Comparison of ENCODE assay signal across 13 cellular contexts in the genomic region with DNA sequence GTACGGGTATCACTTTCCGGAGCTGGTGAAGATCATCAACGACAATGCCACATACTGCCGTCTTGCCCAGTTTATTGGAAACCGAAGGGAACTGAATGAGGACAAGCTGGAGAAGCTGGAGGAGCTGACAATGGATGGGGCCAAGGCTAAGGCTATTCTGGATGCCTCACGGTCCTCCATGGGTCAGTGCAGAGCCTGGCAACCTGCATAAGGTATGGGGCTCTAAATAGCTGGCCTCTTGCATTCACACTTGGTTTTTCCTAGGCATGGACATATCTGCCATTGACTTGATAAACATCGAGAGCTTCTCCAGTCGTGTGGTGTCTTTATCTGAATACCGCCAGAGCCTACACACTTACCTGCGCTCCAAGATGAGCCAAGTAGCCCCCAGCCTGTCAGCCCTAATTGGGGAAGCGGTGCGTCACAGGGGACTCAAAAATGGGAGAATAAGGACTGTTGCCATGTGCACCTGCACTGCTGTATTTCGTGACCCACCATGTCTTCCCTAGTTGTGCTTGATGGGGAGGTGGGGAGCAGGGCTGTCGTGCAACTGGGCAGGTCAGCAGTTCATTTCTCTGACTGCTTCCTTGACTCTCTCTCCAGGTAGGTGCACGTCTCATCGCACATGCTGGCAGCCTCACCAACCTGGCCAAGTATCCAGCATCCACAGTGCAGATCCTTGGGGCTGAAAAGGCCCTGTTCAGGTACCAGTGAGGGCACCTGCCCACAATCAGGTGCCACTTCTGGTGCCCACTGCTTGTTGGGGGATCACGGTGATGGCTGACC. TPM values are rescaled to one million over a fixed set of nuclear protein-coding genes. Genes with fewer than 3 reads are reported as not detected.
DNase-seq lines count a peak whose midpoint lies in the region; ATAC-seq and TF ChIP-seq lines count a peak whose summit lies in the region.
"Had no signal": no experiment of that assay in that cellular context is flagged by ENCODE, and none has a peak within 500 bp of the region (broad histone marks: within the 10 kb centered on the region; RNA-seq: fewer than 3 reads in every experiment).

No MANE protein-coding gene starts in this region.

- BruUV-seq in Caco-2 (replicated peaks; lab: Mats Ljungman, UMichigan) (no TSS peak), PC-3 (replicated peaks; lab: Mats Ljungman, UMichigan) (no TSS peak)

- H3K36me3 ChIP-seq in BLaER1 treated with 17β-estradiol and CSF1 and Interleukin-3, amounts not matched to agents 10 nM and 100 nM: peaks cover 66 to 77% (median 76%) of the 10 kb centered on the region in 11 experiments
- H3K36me3 ChIP-seq in Caco-2 (ENCODE audit: control insufficient read depth, insufficient read depth, low read length): peaks cover 23% of the 10 kb centered on the region
- H3K36me3 ChIP-seq in PC-3 (ENCODE audit: low read depth, low read length): peaks cover 73% of the 10 kb centered on the region
- peaks cover 66% of the 10 kb centered on the region for H3K36me3 ChIP-seq in endodermal cell (ENCODE audit: control insufficient read depth, insufficient read depth, low read length)
- H3K36me3 ChIP-seq in adrenal gland (replicated peaks in 1 of 2): peaks cover 0 to 67% of the 10 kb centered on the region in 2 donors

- H3K27ac ChIP-seq in BLaER1 treated with 17β-estradiol and CSF1 and Interleukin-3, amounts not matched to agents 10 nM and 100 nM: no peak overlapping the region
- H3K27ac ChIP-seq in PC-3 (ENCODE audit: low read length): no peak overlapping the region
- no peak overlapping the region for H3K27ac ChIP-seq in endodermal cell (ENCODE audit: low read depth, low read length)
- H3K27ac ChIP-seq in adrenal gland: no peak overlapping the region
- H3K27ac ChIP-seq: HL-60, transverse colon had no signal

- H3K9me2 ChIP-seq in PC-3 (replicated peaks; ENCODE audit: low read length): no peaks in the 10 kb centered on the region

- peaks cover 37 to 81% (median 79%) of the 10 kb centered on the region in 11 experiments; a peak in 21 of 22 replicates for H4K20me1 ChIP-seq in BLaER1 treated with 17β-estradiol and CSF1 and Interleukin-3, amounts not matched to agents 10 nM and 100 nM
- peaks cover 70% of the 10 kb centered on the region for H4K20me1 ChIP-seq in PC-3 (ENCODE audit: low read length)

- no peak for DNase-seq in Caco-2
- no peak for DNase-seq in PC-3
- no peak for DNase-seq in endodermal cell
- no peak for DNase-seq in adrenal gland
- no peak for DNase-seq in inferior parietal cortex (ENCODE audit: extremely low spot score)
- DNase-seq: activated CD4-positive, alpha-beta T cell treated with anti-CD3 and anti-CD28 coated beads, Interleukin-2, amount 50 U/mL, for 1 hour; DMS 273 treated with DMSO at 0.1 percent for 48 hours; MV-4-11; transverse colon had no signal

- H3K36me3 Mint-ChIP-seq in Caco-2 (ENCODE audit: insufficient read depth, unreplicated experiment): peaks cover 91% of the 10 kb centered on the region
- peaks cover 72% of the 10 kb centered on the region for H3K36me3 Mint-ChIP-seq in endodermal cell (ENCODE audit: low read depth)

- TF ChIP-seq CTCF in Caco-2 (IDR thresholded peaks at IDR 0.05; ENCODE audit: insufficient read depth in 1 of 2, low read depth in 1 of 2, low read length in 1 of 2, severe bottlenecking in 1 of 2, unreplicated experiment in 1 of 2) (no peak), PC-3 (conservative IDR thresholded peaks at IDR 0.05; ENCODE audit: low read depth, low read length) (no peak), endodermal cell (conservative IDR thresholded peaks at IDR 0.05) (no peak), adrenal gland (IDR thresholded peaks at IDR 0.05) (no peak)

- peak overlapping the region in 8 of 10 experiments; percentile 84 to 100 (median 94); a peak in 15 of 20 replicates for H3K4me3 ChIP-seq in BLaER1 treated with 17β-estradiol and CSF1 and Interleukin-3, amounts not matched to agents 10 nM and 100 nM
- no peak overlapping the region for H3K4me3 ChIP-seq in Caco-2 (ENCODE audit: low read depth, low read length)
- H3K4me3 ChIP-seq in PC-3 (ENCODE audit: low read length): peak overlapping the region; percentile 97; the same call in 1 of the 2 replicates
- H3K4me3 ChIP-seq in endodermal cell (ENCODE audit: low read length): peak overlapping the region; percentile 97
- no peak overlapping the region for H3K4me3 ChIP-seq in adrenal gland
- H3K4me3 ChIP-seq: transverse colon had no signal

- no peaks in the 10 kb centered on the region for H3K27me3 ChIP-seq in BLaER1 treated with 17β-estradiol and CSF1 and Interleukin-3, amounts not matched to agents 10 nM and 100 nM
- H3K27me3 ChIP-seq in Caco-2 (replicated peaks; ENCODE audit: control insufficient read depth, insufficient read depth, low read length) (no peaks in the 10 kb centered on the region), PC-3 (ENCODE audit: low read length) (no peaks in the 10 kb centered on the region), endodermal cell (ENCODE audit: control insufficient read depth, insufficient read depth, low read length, poor library complexity, severe bottlenecking) (no peaks in the 10 kb centered on the region), adrenal gland (no peaks in the 10 kb centered on the region)
- H3K27me3 ChIP-seq: transverse colon had no signal

- CTCF ChIA-PET in Caco-2 (lab: Charles Lee): interaction anchor here (0.6 kb wide), 1 partner anchor 135 kb away, joined by 4 read pairs; no protein-coding TSS in a partner anchor
- CTCF ChIA-PET in PC-3 (lab: Charles Lee): no interaction called here

- H3K9me3 Mint-ChIP-seq in Caco-2 (ENCODE audit: unreplicated experiment): no peaks in the 10 kb centered on the region
- H3K9me3 Mint-ChIP-seq in endodermal cell: no peaks in the 10 kb centered on the region
- H3K9me3 Mint-ChIP-seq: dendritic cell treated with granulocyte-macrophage colony-stimulating factor and Interleukin-4, amounts not matched to agents 40 ng/mL and 50 ng/mL, for 4 days had no signal

- intact Hi-C loops in Caco-2 (cut with micrococcal nuclease; ENCODE audit: unreplicated experiment): no loop called here
- intact Hi-C loops in PC-3 (cut with micrococcal nuclease): no loop called here
- intact Hi-C loops in adrenal gland (cut with DNase I): loop anchor here in 1 of 2 donors (10.0 kb wide), 1 partner anchor 131 kb away; no protein-coding TSS in a partner anchor

- H3F3A ChIP-seq in PC-3 (ENCODE audit: low read length, unreplicated experiment): peaks cover 50% of the 10 kb centered on the region

- no peaks in the 10 kb centered on the region for H3K27me3 Mint-ChIP-seq in Caco-2 (ENCODE audit: insufficient read depth, unreplicated experiment)
- H3K27me3 Mint-ChIP-seq in endodermal cell (ENCODE audit: insufficient read depth): no peaks in the 10 kb centered on the region
- H3K27me3 Mint-ChIP-seq: dendritic cell treated with granulocyte-macrophage colony-stimulating factor and Interleukin-4, amounts not matched to agents 40 ng/mL and 50 ng/mL, for 4 days had no signal

- WGBS in endodermal cell (ENCODE audit: insufficient coverage in 1 of 2, insufficient read length in 1 of 2), 2 experiments: 95 to 99% methylated on average over 14 to 17 of the region's 17 CpGs
- WGBS in adrenal gland, 4 donors: 89 to 92% (median 91%) methylated on average over 16 to 17 of the region's 17 CpGs

- POLR2A ChIA-PET in Caco-2 (lab: Charles Lee) (no interaction called here), PC-3 (lab: Charles Lee; ENCODE audit: unreplicated experiment) (no interaction called here)

- no peak for TF ChIP-seq POLR2A in adrenal gland (IDR thresholded peaks at IDR 0.05)

- H3K9me3 ChIP-seq in BLaER1 treated with 17β-estradiol and CSF1 and Interleukin-3, amounts not matched to agents 10 nM and 100 nM (replicated peaks in 1 of 11): no peaks in the 10 kb centered on the region
- H3K9me3 ChIP-seq in Caco-2 (no peaks in the 10 kb centered on the region), PC-3 (ENCODE audit: low read length) (no peaks in the 10 kb centered on the region), endodermal cell (ENCODE audit: control insufficient read depth, low read length) (no peaks in the 10 kb centered on the region), adrenal gland (replicated peaks in 1 of 3) (no peaks in the 10 kb centered on the region)
- H3K9me3 ChIP-seq: transverse colon had no signal

- no peak for ATAC-seq in PC-3
- ATAC-seq in GM18519 (IDR thresholded peaks at IDR 0.05; ENCODE audit: low FRiP score, unreplicated experiment): no peak

- H3K79me2 ChIP-seq in PC-3 (ENCODE audit: low read length): peaks cover 61% of the 10 kb centered on the region

- H3K4me3 Mint-ChIP-seq in Caco-2 (ENCODE audit: unreplicated experiment) (peak overlapping the region; percentile 90), endodermal cell (peak overlapping the region; percentile 87)
- H3K4me3 Mint-ChIP-seq: dendritic cell treated with granulocyte-macrophage colony-stimulating factor and Interleukin-4, amounts not matched to agents 40 ng/mL and 50 ng/mL, for 4 days had no signal

- H3K27ac Mint-ChIP-seq in Caco-2 (ENCODE audit: unreplicated experiment): no peak overlapping the region
- H3K27ac Mint-ChIP-seq in endodermal cell: no peak overlapping the region
- H3K27ac Mint-ChIP-seq: dendritic cell treated with granulocyte-macrophage colony-stimulating factor and Interleukin-4, amounts not matched to agents 40 ng/mL and 50 ng/mL, for 4 days had no signal

- peaks cover 35 to 75% (median 61%) of the 10 kb centered on the region in 10 experiments for H3K4me1 ChIP-seq in BLaER1 treated with 17β-estradiol and CSF1 and Interleukin-3, amounts not matched to agents 10 nM and 100 nM
- peaks cover 12% of the 10 kb centered on the region for H3K4me1 ChIP-seq in Caco-2
- peaks cover 25% of the 10 kb centered on the region for H3K4me1 ChIP-seq in PC-3 (ENCODE audit: insufficient read depth, low read length)
- H3K4me1 ChIP-seq in endodermal cell (ENCODE audit: control insufficient read depth, insufficient read depth, low read length): peaks cover 7% of the 10 kb centered on the region
- H3K4me1 ChIP-seq in adrenal gland (replicated peaks in 1 of 2): peaks cover 17 to 19% of the 10 kb centered on the region in 2 donors

- H3K4me2 ChIP-seq in BLaER1 treated with 17β-estradiol and CSF1 and Interleukin-3, amounts not matched to agents 10 nM and 100 nM: peak overlapping the region; percentile 88 to 99 (median 97); a peak in 21 of 22 replicates
- H3K4me2 ChIP-seq in PC-3 (ENCODE audit: low read length): peak overlapping the region; percentile 92

- peak overlapping the region in 10 of 11 experiments; percentile 36 to 99 (median 91); a peak in 16 of 22 replicates for H3K9ac ChIP-seq in BLaER1 treated with 17β-estradiol and CSF1 and Interleukin-3, amounts not matched to agents 10 nM and 100 nM
- H3K9ac ChIP-seq in PC-3 (ENCODE audit: low read length) (no peak overlapping the region), endodermal cell (ENCODE audit: extremely low read depth, low read length, poor library complexity, severe bottlenecking) (no peak overlapping the region)

- H3K4me1 Mint-ChIP-seq in Caco-2 (ENCODE audit: low read depth, unreplicated experiment) (peaks cover 7% of the 10 kb centered on the region), endodermal cell (peaks cover 10% of the 10 kb centered on the region)

- no peak overlapping the region for H2AFZ ChIP-seq in PC-3 (ENCODE audit: low read length)

RNA-seq across cellular contexts. Expression of gene NOP56, which starts 3.1 kb away (rescaled TPM):
- total RNA-seq in Caco-2 (2022) (497 and 524 TPM in 2 replicates), PC-3 (2014; rRNA removed) (570 and 642 TPM in 2 replicates), endodermal cell (100 to 1,000 TPM; 386 to 432 TPM), adrenal gland (100 to 1,000 TPM in 1 of 8 donors, 10 to 100 TPM in 7; 52.5 to 116 (median 72.9) TPM)
- polyA plus RNA-seq in endodermal cell (2013, experiment 1 of 2): 305 TPM
- polyA plus RNA-seq in endodermal cell (2013, experiment 2 of 2): 280 TPM
- polyA plus RNA-seq in adrenal gland: 100 to 1,000 TPM; 126 to 181 (median 166) TPM

RNA-seq across cellular contexts. Expression of gene IDH3B, which starts 8.5 kb away (rescaled TPM):
- total RNA-seq in Caco-2 (2022) (123 and 137 TPM in 2 replicates), PC-3 (2014; rRNA removed) (261 and 269 TPM in 2 replicates), endodermal cell (10 to 100 TPM; 89.9 to 91.7 TPM), adrenal gland (100 to 1,000 TPM in 6 of 8 donors, 10 to 100 TPM in 2; 79.0 to 220 (median 111) TPM)
- polyA plus RNA-seq in endodermal cell (2013, experiment 1 of 2): 78.9 TPM
- 69.2 TPM for polyA plus RNA-seq in endodermal cell (2013, experiment 2 of 2)
- polyA plus RNA-seq in adrenal gland: 100 to 1,000 TPM; 101 to 113 (median 104) TPM

RNA-seq across cellular contexts. Expression of gene EBF4, which starts 37.1 kb away (rescaled TPM):
- total RNA-seq in Caco-2 (2022) (5.7 and 7.5 TPM in 2 replicates), PC-3 (2014; rRNA removed) (0.98 and 1.8 TPM in 2 replicates), endodermal cell (10 to 100 TPM in 1 of 2 donors, 1 to 10 TPM in 1; 6.4 to 12.1 TPM), adrenal gland (10 to 100 TPM in 4 of 8 donors, 1 to 10 TPM in 4; 2.8 to 13.3 (median 10.2) TPM)
- polyA plus RNA-seq in endodermal cell (2013, experiment 1 of 2): 17.5 TPM
- 16.1 TPM for polyA plus RNA-seq in endodermal cell (2013, experiment 2 of 2)
- polyA plus RNA-seq in adrenal gland: 10 to 100 TPM in 2 of 3 donors, 1 to 10 TPM in 1; 1.6 to 29.7 (median 14.1) TPM

Comparison
In these comparisons a context has a peak if more than half of its experiments do, and no peak if none do; other contexts are left out.
1. H3K4me3 ChIP-seq: peak in BLaER1 treated with 17β-estradiol and CSF1 and Interleukin-3, amounts not matched to agents 10 nM and 100 nM (8 of 10), PC-3 (single experiment) and endodermal cell (single experiment); none in Caco-2 (single experiment) and adrenal gland (0 of 4).
2. H3K9ac ChIP-seq: peak in BLaER1 treated with 17β-estradiol and CSF1 and Interleukin-3, amounts not matched to agents 10 nM and 100 nM (10 of 11); none in PC-3 (single experiment) and endodermal cell (single experiment).